ENCODE assay signal across 16 cellular contexts in genomic region chr7:29063872-29064271, GRCh38.
DNase-seq lines count a peak whose midpoint lies in the region; ATAC-seq and TF ChIP-seq lines count a peak whose summit lies in the region.
"Had no signal": no experiment of that assay in that cellular context is flagged by ENCODE, and none has a peak within 500 bp of the region (broad histone marks: within the 10 kb centered on the region; RNA-seq: fewer than 3 reads in every experiment).

No MANE protein-coding gene starts in this region.

- intact Hi-C loops in A673 (cut with micrococcal nuclease; ENCODE audit: unreplicated experiment): no loop called here

- H3K4me3 ChIP-seq in A673 (ENCODE audit: low read depth, low read length, poor library complexity, severe bottlenecking): no peak overlapping the region
- H3K4me3 ChIP-seq in OCI-LY3 (ENCODE audit: low read length): no peak overlapping the region

- H3K9ac ChIP-seq in OCI-LY3 (ENCODE audit: low read length): no peak overlapping the region

- H2AFZ ChIP-seq in OCI-LY3 (ENCODE audit: low read depth, low read length): no peak overlapping the region

- H3K4me1 Mint-ChIP-seq in neural crest cell: peaks cover 5% of the 10 kb centered on the region

- H3K27ac ChIP-seq in A673 (ENCODE audit: low read depth, low read length, poor library complexity, severe bottlenecking): peak overlapping the region; percentile 14
- no peak overlapping the region for H3K27ac ChIP-seq in OCI-LY3 (ENCODE audit: low read length)
- H3K27ac ChIP-seq: 22Rv1, C4-2B had no signal

- H3K36me3 ChIP-seq in A673 (ENCODE audit: insufficient read depth, low read length, poor library complexity, severe bottlenecking): no peaks in the 10 kb centered on the region
- no peaks in the 10 kb centered on the region for H3K36me3 ChIP-seq in OCI-LY3 (replicated peaks; ENCODE audit: low read depth, low read length)
- H3K36me3 ChIP-seq: BE2C had no signal

- H3K4me2 ChIP-seq in OCI-LY3 (ENCODE audit: low read length): peak overlapping the region; percentile 44; the same call in 1 of the 2 replicates

- H3K27me3 ChIP-seq in A673 (replicated peaks; ENCODE audit: insufficient read depth, low read depth, low read length, poor library complexity): no peaks in the 10 kb centered on the region
- H3K27me3 ChIP-seq in OCI-LY3 (ENCODE audit: low read depth, low read length): peaks cover 69% of the 10 kb centered on the region

- no peak for TF ChIP-seq CTCF in A673 (conservative IDR thresholded peaks at IDR 0.05; ENCODE audit: low read depth, low read length)
- TF ChIP-seq CTCF in OCI-LY3 (IDR thresholded peaks at IDR 0.05; ENCODE audit: low read depth, low read length): no peak
- no peak for TF ChIP-seq CTCF in neural crest cell (conservative IDR thresholded peaks at IDR 0.05)

- no peak overlapping the region for H3K4me3 Mint-ChIP-seq in neural crest cell
- H3K4me3 Mint-ChIP-seq: CD4-positive, alpha-beta T cell; H9 had no signal

- no peak for ATAC-seq in HG02759 (IDR thresholded peaks at IDR 0.05; ENCODE audit: unreplicated experiment)

- POLR2A ChIA-PET in A673 (lab: Charles Lee; ENCODE audit: low non-redundant PET): no interaction called here

- CTCF ChIA-PET in A673 (lab: Charles Lee): no interaction called here

- H3K27me3 Mint-ChIP-seq in neural crest cell (ENCODE audit: low read depth): no peaks in the 10 kb centered on the region

- H3K4me1 ChIP-seq in A673 (ENCODE audit: insufficient read depth, low read length, poor library complexity, severe bottlenecking): peaks cover 15% of the 10 kb centered on the region
- H3K4me1 ChIP-seq in OCI-LY3 (ENCODE audit: low read length): peaks cover 9% of the 10 kb centered on the region
- H3K4me1 ChIP-seq: BE2C, Caco-2 had no signal

- H4K20me1 ChIP-seq in OCI-LY3 (ENCODE audit: insufficient read depth, low read length): peaks cover 28% of the 10 kb centered on the region

- H3K9me3 Mint-ChIP-seq in neural crest cell: no peaks in the 10 kb centered on the region
- H3K9me3 Mint-ChIP-seq: H9 had no signal

- H3K27ac Mint-ChIP-seq in neural crest cell (ENCODE audit: unreplicated experiment): peak overlapping the region; percentile 31
- H3K27ac Mint-ChIP-seq: CD4-positive, alpha-beta T cell; H9 had no signal

- H3K9me3 ChIP-seq in A673 (ENCODE audit: low read depth, low read length, poor library complexity, severe bottlenecking) (peaks cover 3% of the 10 kb centered on the region), OCI-LY3 (ENCODE audit: insufficient read depth, low read length) (no peaks in the 10 kb centered on the region)
- H3K9me3 ChIP-seq: BE2C, Caco-2 had no signal

- DNase-seq in DMS 273 (lab: John Stamatoyannopoulos, UW; ENCODE audit: unreplicated experiment): peak; percentile 47
- DNase-seq in DMS 273 treated with DMSO at 0.1 percent for 48 hours (lab: John Stamatoyannopoulos, UW): no peak
- peak; percentile 41 for DNase-seq in A673 (ENCODE audit: low spot score)
- DNase-seq in neural crest cell (ENCODE audit: low read depth, low spot score): no peak
- DNase-seq in NCI-H2029 treated with DMSO at 0.1 percent for 48 hours (lab: John Stamatoyannopoulos, UW): no peak
- no peak for DNase-seq in germinal center (ENCODE audit: low spot score)
- DNase-seq: BE2C; Caco-2; CD4-positive, alpha-beta T cell; DMS79 treated with DMSO at 0.1 percent for 48 hours; GF-D8; H9 had no signal

- peaks cover 21% of the 10 kb centered on the region for H3K36me3 Mint-ChIP-seq in neural crest cell (ENCODE audit: low read depth)

- no peaks in the 10 kb centered on the region for H3K79me2 ChIP-seq in OCI-LY3 (ENCODE audit: low read length)

- BruUV-seq in A673 (replicated peaks; lab: Mats Ljungman, UMichigan): no TSS peak

Comparison
In these comparisons a context has a peak if more than half of its experiments do, and no peak if none do; other contexts are left out.
1. DNase-seq: peak in DMS 273 (single experiment) and A673 (single experiment); none in DMS 273 treated with DMSO at 0.1 percent for 48 hours (single experiment), neural crest cell (single experiment), NCI-H2029 treated with DMSO at 0.1 percent for 48 hours (single experiment) and germinal center (single experiment).